ENCODE assay signal across 27 cellular contexts in genomic region chr11:80487952-80488351, GRCh38.
"Had no signal": no experiment of that assay in that cellular context is flagged by ENCODE, and none has a peak within 500 bp of the region (broad histone marks: within the 10 kb centered on the region; RNA-seq: fewer than 3 reads in every experiment).

No MANE protein-coding gene starts in this region.

- H3K4me1 ChIP-seq: stomach, suprapubic skin, testis, thyroid gland, tibial artery, tibial nerve, transverse colon, upper lobe of left lung, upper lobe of right lung, uterus, vagina had no signal

- ATAC-seq: stimulated activated effector memory CD8-positive, alpha-beta T cell treated with anti-CD3 and anti-CD28 coated beads, Interleukin-12 subunit alpha, Interleukin-12 subunit beta, amount 100 ng/mL, for 72 hours; stimulated activated memory B cell treated with anti-CD40 and anti-IgM and Interleukin-4, amounts not matched to agents 10 μg/mL and 1 μg/mL and 100 μg/mL, for 72 hours; stimulated activated naive B cell treated with anti-CD40 and anti-IgM and Interleukin-4, amounts not matched to agents 10 μg/mL and 1 μg/mL and 100 μg/mL, for 72 hours; stimulated activated naive CD8-positive, alpha-beta T cell treated with anti-CD3 and anti-CD28 coated beads, Interleukin-15, amount 100 ng/mL, for 72 hours; stimulated activated naive CD8-positive, alpha-beta T cell treated with anti-CD3 and anti-CD28 coated beads, Interleukin-15, Interleukin-2, amounts not matched to agents 100 U/mL and 50 U/mL, for 24 hours; upper lobe of right lung had no signal

- H3K27ac ChIP-seq: stomach, suprapubic skin, testis, thoracic aorta, thyroid gland, tibial artery, tibial nerve, transverse colon, upper lobe of left lung, upper lobe of right lung, uterus, vagina had no signal

- H3K9me3 ChIP-seq: stomach, suprapubic skin, testis, thoracic aorta, thyroid gland, transverse colon, upper lobe of left lung, upper lobe of right lung, uterus, vagina had no signal

- FAIRE-seq: urothelium cell line had no signal

- H3K4me3 ChIP-seq: stomach, suprapubic skin, testis, thoracic aorta, thyroid gland, tibial artery, tibial nerve, transverse colon, upper lobe of left lung, upper lobe of right lung, uterus, vagina had no signal

- DNase-seq: stimulated activated CD4-positive, alpha-beta T cell treated with anti-CD3 and anti-CD28 coated beads, Interleukin-2, amount 100 ng/mL, for 48 hours; stimulated activated CD4-positive, alpha-beta T cell treated with anti-CD3 and anti-CD28 coated beads, Interleukin-4, amount 100 ng/mL, for 1 hour; stimulated activated CD4-positive, alpha-beta T cell treated with anti-CD3 and anti-CD28 coated beads, Interleukin-4, amount 100 ng/mL, for 24 hours; stimulated activated CD4-positive, alpha-beta T cell treated with anti-CD3 and anti-CD28 coated beads, Interleukin-4, amount 100 ng/mL, for 4 hours; stimulated activated CD8-positive, alpha-beta memory T cell treated with anti-CD3 and anti-CD28 coated beads, Interleukin-4, amount 100 ng/mL, for 48 hours; stimulated activated naive B cell treated with anti-CD40 and anti-IgM and Interleukin-4, amounts not matched to agents 10 μg/mL and 1 μg/mL and 100 μg/mL, for 72 hours; stimulated activated naive CD4-positive, alpha-beta T cell; stimulated activated naive CD4-positive, alpha-beta T cell treated with Interleukin-2 at 50 U/mL for 16 hours; stimulated activated naive CD8-positive, alpha-beta T cell treated with anti-CD3 and anti-CD28 coated beads, Interleukin-15, amount 100 ng/mL, for 72 hours; stimulated activated naive CD8-positive, alpha-beta T cell treated with anti-CD3 and anti-CD28 coated beads, Interleukin-15, Interleukin-2, amounts not matched to agents 100 U/mL and 50 U/mL, for 24 hours; stomach; substantia nigra; testis; thyroid gland; tibial artery; transverse colon; trophoblast cell; upper lobe of left lung; upper lobe of right lung; uterus had no signal

- H3K27me3 ChIP-seq: stomach, suprapubic skin, testis, thyroid gland, tibial artery, tibial nerve, transverse colon, upper lobe of left lung, upper lobe of right lung, uterus, vagina had no signal

- H3K36me3 ChIP-seq: stomach, suprapubic skin, thoracic aorta, thyroid gland, tibial artery, tibial nerve, transverse colon, upper lobe of left lung, upper lobe of right lung, uterus, vagina had no signal
